Comparison of ENCODE assay signal across 9 cellular contexts in genomic region chr14:99271951-99272668, GRCh38. TPM values are rescaled to one million over a fixed set of nuclear protein-coding genes. Genes with fewer than 3 reads are reported as not detected.
DNase-seq lines count a peak whose midpoint lies in the region; ATAC-seq and TF ChIP-seq lines count a peak whose summit lies in the region.
"Had no signal": no experiment of that assay in that cellular context is flagged by ENCODE, and none has a peak within 500 bp of the region (broad histone marks: within the 10 kb centered on the region; RNA-seq: fewer than 3 reads in every experiment).

TSS of gene BCL11B (minus strand) at chr14:99272197. CDS start at chr14:99271218, 979 bp downstream.

- DNase-seq in Caco-2 = peak; percentile 51 to 68
- peak; percentile 90 for DNase-seq in OCI-M1 (lab: John Stamatoyannopoulos, UW)
- peak; percentile 84 for DNase-seq in activated T-cell treated with anti-CD3 and anti-CD28 coated beads, Interleukin-2, amount 50 U/mL, for 1 hour
- DNase-seq in esophagus squamous epithelium (lab: John Stamatoyannopoulos, UW) = peak; percentile 19

- peak within 1 kb of the TSS; percentile 63; the same call in 1 of the 2 replicates for H3K27ac ChIP-seq in HUES64 (ENCODE audit: low read depth, low read length)
- peak within 1 kb of the TSS; percentile 85 to 92 (median 88) for H3K27ac ChIP-seq in esophagus squamous epithelium
- peak within 1 kb of the TSS; percentile 98 for H3K27ac ChIP-seq in neural cell (ENCODE audit: low read length)
- no peak within 1 kb of the TSS for H3K27ac ChIP-seq in stomach smooth muscle (ENCODE audit: low read length)
- H3K27ac ChIP-seq: neutrophil had no signal

- TF ChIP-seq CTCF in Caco-2 (IDR thresholded peaks at IDR 0.05; ENCODE audit: insufficient read depth in 1 of 2, low read depth in 1 of 2, low read length in 1 of 2, severe bottlenecking in 1 of 2, unreplicated experiment in 1 of 2) (peak; percentile 16 to 40), esophagus squamous epithelium (IDR thresholded peaks at IDR 0.05) (peak in 5 of 6 experiments; percentile 33 to 75 (median 70)), neural cell (IDR thresholded peaks at IDR 0.05; ENCODE audit: poor library complexity, severe bottlenecking) (peak; percentile 90)

- H3K27me3 ChIP-seq in Caco-2 (replicated peaks; ENCODE audit: control insufficient read depth, insufficient read depth, low read length) = peaks cover 5% of the 10 kb centered on the region
- H3K27me3 ChIP-seq in HUES64 (ENCODE audit: insufficient read depth, low read length) = peaks cover 85% of the 10 kb centered on the region
- peaks cover 0 to 80% (median 0%) of the 10 kb centered on the region in 4 donors for H3K27me3 ChIP-seq in esophagus squamous epithelium
- peaks cover 15% of the 10 kb centered on the region for H3K27me3 ChIP-seq in neural cell (ENCODE audit: insufficient read depth, low read depth, low read length)
- peaks cover 48 to 81% of the 10 kb centered on the region in 2 donors for H3K27me3 ChIP-seq in stomach smooth muscle (ENCODE audit: control insufficient read depth in 1 of 2, insufficient read depth in 2 of 2, low read length in 2 of 2)

- H3K4me2 ChIP-seq in neural cell (ENCODE audit: low read length) = peak within 1 kb of the TSS; percentile 94

- no peak within 1 kb of the TSS for H3K27ac Mint-ChIP-seq in Caco-2 (ENCODE audit: unreplicated experiment)

- peaks cover 39% of the 10 kb centered on the region for H3K27me3 Mint-ChIP-seq in Caco-2 (ENCODE audit: insufficient read depth, unreplicated experiment)

- POLR2A ChIA-PET in Caco-2 (lab: Charles Lee) = no interaction called here

- H3K4me1 ChIP-seq in Caco-2 = peaks cover 20% of the 10 kb centered on the region
- H3K4me1 ChIP-seq in HUES64 (ENCODE audit: insufficient read depth, low read length) = peaks cover 29% of the 10 kb centered on the region
- H3K4me1 ChIP-seq in esophagus squamous epithelium = peaks cover 20 to 80% (median 27%) of the 10 kb centered on the region in 3 donors
- peaks cover 44% of the 10 kb centered on the region for H3K4me1 ChIP-seq in stomach smooth muscle (ENCODE audit: control insufficient read depth, insufficient read depth, low read length)

- peaks cover 44% of the 10 kb centered on the region for H3K79me2 ChIP-seq in neural cell (replicated peaks; ENCODE audit: insufficient read depth, low read length)

- peak; percentile 79 for ATAC-seq in GM21390 (IDR thresholded peaks at IDR 0.05; ENCODE audit: unreplicated experiment)

- no peaks in the 10 kb centered on the region for H3K9me3 ChIP-seq in Caco-2
- no peaks in the 10 kb centered on the region for H3K9me3 ChIP-seq in HUES64 (ENCODE audit: insufficient read depth, low read depth, low read length)
- H3K9me3 ChIP-seq in esophagus squamous epithelium = no peaks in the 10 kb centered on the region
- H3K9me3 ChIP-seq in neural cell (ENCODE audit: low read length) = no peaks in the 10 kb centered on the region
- H3K9me3 ChIP-seq in stomach smooth muscle (ENCODE audit: control insufficient read depth in 2 of 2, low read length in 2 of 2) = no peaks in the 10 kb centered on the region
- H3K9me3 ChIP-seq: neutrophil had no signal

- H3K36me3 Mint-ChIP-seq in Caco-2 (ENCODE audit: insufficient read depth, unreplicated experiment) = no peaks in the 10 kb centered on the region

- H3K36me3 ChIP-seq in Caco-2 (ENCODE audit: control insufficient read depth, insufficient read depth, low read length) (no peaks in the 10 kb centered on the region), HUES64 (ENCODE audit: insufficient read depth, low read length) (no peaks in the 10 kb centered on the region), esophagus squamous epithelium (no peaks in the 10 kb centered on the region), neural cell (ENCODE audit: insufficient read depth, low read length) (no peaks in the 10 kb centered on the region), stomach smooth muscle (ENCODE audit: control insufficient read depth in 2 of 2, insufficient read depth in 2 of 2, low read length in 2 of 2) (no peaks in the 10 kb centered on the region)
- H3K36me3 ChIP-seq: neutrophil had no signal

- H3K4me3 Mint-ChIP-seq in Caco-2 (ENCODE audit: unreplicated experiment) = peak within 1 kb of the TSS; percentile 69

- peaks cover 5% of the 10 kb centered on the region for H3K4me1 Mint-ChIP-seq in Caco-2 (ENCODE audit: low read depth, unreplicated experiment)

- H3K9ac ChIP-seq in HUES64 (ENCODE audit: low read depth, low read length) (peak within 1 kb of the TSS; percentile 51), neural cell (ENCODE audit: low read length) (peak within 1 kb of the TSS; percentile 98), stomach smooth muscle (ENCODE audit: low read length in 2 of 2) (no peak within 1 kb of the TSS)

- CTCF ChIA-PET in Caco-2 (lab: Charles Lee) = interaction anchor here (0.6 kb wide), 1 partner anchor 22 kb away, joined by 6 read pairs; no protein-coding TSS in a partner anchor

- no TSS peak for BruUV-seq in Caco-2 (replicated peaks; lab: Mats Ljungman, UMichigan)

- no peaks in the 10 kb centered on the region for H3K9me2 ChIP-seq in neural cell (ENCODE audit: insufficient read depth, low read length)

- TF ChIP-seq POLR2A in esophagus squamous epithelium (IDR thresholded peaks at IDR 0.05) = peak in 3 of 4 donors; percentile 65 to 81 (median 77)

- TF ChIP-seq RAD21 in neural cell (conservative IDR thresholded peaks at IDR 0.05) = peak; percentile 84

- peaks cover under 1% of the 10 kb centered on the region for H4K20me1 ChIP-seq in neural cell (ENCODE audit: insufficient read depth)

- H3K9me3 Mint-ChIP-seq in Caco-2 (ENCODE audit: unreplicated experiment) = no peaks in the 10 kb centered on the region

- under 1% methylated on average over 49 of the region's 51 CpGs for WGBS in HUES64
- 0% methylated on average over 3 to 34 of the region's 51 CpGs for WGBS in esophagus squamous epithelium, 2 donors

- intact Hi-C loops in Caco-2 (cut with micrococcal nuclease; ENCODE audit: unreplicated experiment) = loop anchor here (1.0 kb wide), 1 partner anchor 143 kb away; no protein-coding TSS in a partner anchor
- intact Hi-C loops in esophagus squamous epithelium (cut with DNase I) = loop anchor here (10.0 kb wide), 1 partner anchor 1137 kb away; no protein-coding TSS in a partner anchor

- peak; percentile 62 for TF ChIP-seq EP300 in neural cell (conservative IDR thresholded peaks at IDR 0.05; ENCODE audit: poor library complexity, severe bottlenecking)

- no peak within 1 kb of the TSS for H2AFZ ChIP-seq in neural cell (ENCODE audit: low read depth, low read length)

- H3F3A ChIP-seq in neural cell (ENCODE audit: insufficient read depth, low read length, poor library complexity, severe bottlenecking) = peaks cover 11% of the 10 kb centered on the region

- H3K4me3 ChIP-seq in Caco-2 (ENCODE audit: low read depth, low read length) (peak within 1 kb of the TSS; percentile 52), HUES64 (ENCODE audit: low read length) (peak within 1 kb of the TSS; percentile 64), esophagus squamous epithelium (peak within 1 kb of the TSS; percentile 65 to 90 (median 80)), neural cell (ENCODE audit: low read length) (peak within 1 kb of the TSS; percentile 91), stomach smooth muscle (ENCODE audit: low read length in 2 of 2) (peak within 1 kb of the TSS; percentile 31 to 55)

TF ChIP-seq in neural cell, 6 proteins besides CTCF, POLR2A, EP300 and RAD21:
- TF ChIP-seq TAF1 (IDR thresholded peaks at IDR 0.05; ENCODE audit: low read depth) (peak; percentile 65), SMC3 (conservative IDR thresholded peaks at IDR 0.05; ENCODE audit: poor library complexity) (peak; percentile 73), REST (IDR thresholded peaks at IDR 0.05; ENCODE audit: borderline replicate concordance) (peak; percentile 38), MXI1 (conservative IDR thresholded peaks at IDR 0.05; ENCODE audit: poor library complexity, severe bottlenecking) (peak; percentile 74), EZH2 (IDR thresholded peaks at IDR 0.05; ENCODE audit: borderline replicate concordance, insufficient read depth, low read length, poor library complexity, severe bottlenecking) (no peak), POLR2AphosphoS5 (IDR thresholded peaks at IDR 0.05) (peak; percentile 91)

RNA-seq across cellular contexts. Expression of gene BCL11B, which starts in this region (rescaled TPM):
- 0.05 TPM in 1 of 2 replicates, not detected in the other for total RNA-seq in Caco-2 (2022)
- polyA plus RNA-seq in HUES64 (2013, experiment 1 of 2) = 1.2 TPM
- 1.1 TPM for polyA plus RNA-seq in HUES64 (2013, experiment 2 of 2)
- total RNA-seq in esophagus squamous epithelium = 10 to 100 TPM; 10.1 to 19.3 (median 12.9) TPM
- polyA plus RNA-seq in neural cell = 98.9 and 104 TPM in 2 replicates
- polyA minus RNA-seq in neural cell = 259 and 270 TPM in 2 replicates

Comparison
In these comparisons a context has a peak if more than half of its experiments do, and no peak if none do; other contexts are left out.
1. RNA of gene BCL11B (total RNA-seq): 10.1 to 19.3 TPM in esophagus squamous epithelium; 0.05 TPM in Caco-2; every median in the first group is over 10 times any median in the second.
2. Peak in DNase-seq and H3K4me3 ChIP-seq in Caco-2; RNA of the gene not detected or under 1 TPM.
3. DNase-seq: peak in every context shown above with its lines; median percentile 90 in OCI-M1; 84 in activated T-cell treated with anti-CD3 and anti-CD28 coated beads, Interleukin-2, amount 50 U/mL, for 1 hour; 60 in Caco-2; 19 in esophagus squamous epithelium.
4. CTCF ChIP-seq: peak in every context shown above with its lines; median percentile 90 in neural cell; 70 in esophagus squamous epithelium; 28 in Caco-2.
5. H3K9ac ChIP-seq: peak in HUES64 (single experiment) and neural cell (single experiment); none in stomach smooth muscle (0 of 2).
6. Peak in every context shown above with its lines, with median percentiles within 50 percentile points of each other: H3K4me3 ChIP-seq.